In the genomic region with DNA sequence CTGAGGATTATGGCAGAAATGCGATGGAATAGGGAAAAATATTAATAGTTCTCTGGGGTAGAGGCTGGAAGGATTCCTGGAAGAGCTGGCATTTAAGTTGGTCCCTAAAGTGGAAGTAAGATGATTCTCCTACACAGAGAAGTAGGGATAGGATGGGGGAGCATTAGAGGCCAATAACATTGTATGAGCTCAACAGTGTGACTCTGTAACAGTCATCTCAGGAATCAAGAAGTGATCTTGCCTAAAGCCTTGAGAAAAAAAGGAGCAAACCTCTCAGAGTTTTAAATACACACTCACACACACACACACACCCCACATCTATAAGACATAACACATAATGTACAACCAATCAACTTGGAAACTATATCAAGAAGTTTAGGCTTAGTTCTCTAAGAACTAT, we compare ENCODE assay signal across 19 cellular contexts.
A peak's percentile ranks its signal among the peaks of the same experiment; 100 is the strongest.
DNase-seq lines count a peak whose midpoint lies in the region; ATAC-seq, FAIRE-seq and TF ChIP-seq lines count a peak whose summit lies in the region.
"Had no signal": no experiment of that assay in that cellular context is flagged by ENCODE, and none has a peak within 500 bp of the region (broad histone marks: within the 10 kb centered on the region; RNA-seq: fewer than 3 reads in every experiment).

No MANE protein-coding gene starts in this region.

- peaks cover 38% of the 10 kb centered on the region for H3K4me1 Mint-ChIP-seq in activated naive CD4-positive, alpha-beta T cell treated with anti-CD3 and anti-CD28 coated beads, Interleukin-2, amount 50 U/mL, for 24 hours
- H3K4me1 Mint-ChIP-seq in T-helper 17 cell (peaks cover 23% of the 10 kb centered on the region), osteocyte (ENCODE audit: unreplicated experiment) (peaks cover 34% of the 10 kb centered on the region)
- H3K4me1 Mint-ChIP-seq: B cell had no signal

- H3K36me3 ChIP-seq in small intestine (ENCODE audit: control insufficient read depth in 2 of 2, insufficient read depth in 2 of 2, low read length in 2 of 2) = no peaks in the 10 kb centered on the region

- FAIRE-seq in small intestine (lab: Jason Lieb, UNC) = no peak

- 53 to 97% (median 88%) methylated on average over 1 of the region's 1 CpG for WGBS in small intestine, 3 donors

- no peaks in the 10 kb centered on the region for H3K4me1 ChIP-seq in small intestine (ENCODE audit: control insufficient read depth in 2 of 2, insufficient read depth in 1 of 2, low read depth in 1 of 2, low read length in 1 of 2)

- H3K9me3 ChIP-seq in T-helper 17 cell (ENCODE audit: control insufficient read depth, low read length, poor library complexity, severe bottlenecking) = no peaks in the 10 kb centered on the region
- no peaks in the 10 kb centered on the region for H3K9me3 ChIP-seq in small intestine (ENCODE audit: control insufficient read depth, low read depth)

- no peak overlapping the region for H3K4me3 Mint-ChIP-seq in activated naive CD4-positive, alpha-beta T cell treated with anti-CD3 and anti-CD28 coated beads, Interleukin-2, amount 50 U/mL, for 24 hours
- H3K4me3 Mint-ChIP-seq in T-helper 17 cell (no peak overlapping the region), osteocyte (ENCODE audit: unreplicated experiment) (no peak overlapping the region)
- H3K4me3 Mint-ChIP-seq: B cell; CD8-positive, alpha-beta T cell had no signal

- no peak overlapping the region for H3K4me3 ChIP-seq in small intestine (ENCODE audit: low read depth in 1 of 2, low read length in 2 of 2)
- H3K4me3 ChIP-seq: GM23248 had no signal

- H3K27me3 Mint-ChIP-seq in activated naive CD4-positive, alpha-beta T cell treated with anti-CD3 and anti-CD28 coated beads, Interleukin-2, amount 50 U/mL, for 24 hours = no peaks in the 10 kb centered on the region
- no peaks in the 10 kb centered on the region for H3K27me3 Mint-ChIP-seq in T-helper 17 cell
- H3K27me3 Mint-ChIP-seq in osteocyte (ENCODE audit: unreplicated experiment) = no peaks in the 10 kb centered on the region

- H3K27me3 ChIP-seq in small intestine (ENCODE audit: control insufficient read depth in 2 of 2, insufficient read depth in 2 of 2, low read length in 2 of 2) = no peaks in the 10 kb centered on the region

- H3K9me3 Mint-ChIP-seq in activated naive CD4-positive, alpha-beta T cell treated with anti-CD3 and anti-CD28 coated beads, Interleukin-2, amount 50 U/mL, for 24 hours = no peaks in the 10 kb centered on the region
- H3K9me3 Mint-ChIP-seq in osteocyte (ENCODE audit: unreplicated experiment) = peaks cover 3% of the 10 kb centered on the region

- no peak for TF ChIP-seq CTCF in osteocyte (IDR thresholded peaks at IDR 0.05)

- DNase-seq in activated naive CD4-positive, alpha-beta T cell treated with Interleukin-2 at 50 U/mL for 16 hours = no peak
- DNase-seq in T-helper 17 cell (no peak), osteocyte (ENCODE audit: extremely low spot score, unreplicated experiment) (no peak), G401 (ENCODE audit: low spot score) (no peak), A172 (ENCODE audit: low spot score) (no peak), small intestine (no peak)
- DNase-seq: 8988T; ACHN; C1 segment of cervical spinal cord; CD8-positive, alpha-beta T cell; COR-L47; DND-41; GF-D8; GM23248; H7; IMR-90; KBM-7 had no signal

- ATAC-seq in T-helper 17 cell = no peak
- ATAC-seq: CD8-positive, alpha-beta T cell had no signal

- H3K27ac Mint-ChIP-seq in activated naive CD4-positive, alpha-beta T cell treated with anti-CD3 and anti-CD28 coated beads, Interleukin-2, amount 50 U/mL, for 24 hours = peak overlapping the region; percentile 26
- H3K27ac Mint-ChIP-seq in T-helper 17 cell (peak overlapping the region; percentile 3), osteocyte (ENCODE audit: unreplicated experiment) (peak overlapping the region; percentile 29)
- H3K27ac Mint-ChIP-seq: B cell; CD8-positive, alpha-beta T cell had no signal

- no peak overlapping the region for H3K27ac ChIP-seq in small intestine (ENCODE audit: low read depth in 1 of 2, low read length in 1 of 2)
- H3K27ac ChIP-seq: GM23248 had no signal

- in situ Hi-C loops in G401 (cut with HindIII; ENCODE audit: low sequenced_read_pairs) = no loop called here

- H3K36me3 Mint-ChIP-seq in activated naive CD4-positive, alpha-beta T cell treated with anti-CD3 and anti-CD28 coated beads, Interleukin-2, amount 50 U/mL, for 24 hours = peaks cover 7% of the 10 kb centered on the region
- peaks cover 3% of the 10 kb centered on the region for H3K36me3 Mint-ChIP-seq in T-helper 17 cell (ENCODE audit: low read depth)
- no peaks in the 10 kb centered on the region for H3K36me3 Mint-ChIP-seq in osteocyte (ENCODE audit: unreplicated experiment)
- H3K36me3 Mint-ChIP-seq: CD8-positive, alpha-beta T cell had no signal
